Comparison of ENCODE assay signal across 1 cellular context in the genomic region with DNA sequence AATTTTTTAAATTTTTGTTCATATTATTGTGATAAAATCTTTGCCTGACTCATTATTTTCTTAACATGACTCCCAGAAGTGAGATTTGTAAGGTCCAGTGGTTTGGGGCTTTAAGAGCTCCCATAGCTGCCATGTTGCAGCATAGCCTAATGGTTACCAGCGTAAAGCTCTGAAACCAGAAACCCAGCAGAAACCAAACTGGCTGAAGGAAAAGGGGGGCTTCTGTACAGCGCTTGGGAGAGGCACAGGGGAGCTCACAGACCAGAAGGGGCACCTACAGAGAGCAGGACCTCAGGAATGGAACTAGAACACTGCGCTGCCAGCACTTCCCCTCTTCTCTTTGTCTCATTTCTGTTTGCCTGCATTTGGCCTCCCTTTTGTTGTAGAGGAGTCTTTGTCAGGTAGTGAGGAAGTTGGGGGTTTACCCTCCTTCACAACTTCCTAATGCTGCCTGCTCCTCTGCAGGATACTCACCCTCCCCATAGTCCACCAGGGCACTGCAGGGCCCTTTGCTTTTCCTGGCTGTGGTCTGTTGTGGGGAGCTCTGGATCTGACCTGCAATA.
TF ChIP-seq lines count a peak whose summit lies in the region.

No MANE protein-coding gene starts in this region.

TF ChIP-seq in GM23338, 12 proteins besides CTCF, POLR2A, EP300 and RAD21:
- TF ChIP-seq EZH2 (IDR thresholded peaks at IDR 0.05; ENCODE audit: low read depth, unreplicated experiment) (no peak), STAT1 (IDR thresholded peaks at IDR 0.05; ENCODE audit: unreplicated experiment) (no peak), EZH2phosphoT487 (IDR thresholded peaks at IDR 0.05; ENCODE audit: unreplicated experiment) (no peak), POLR2AphosphoS5 (IDR thresholded peaks at IDR 0.05; ENCODE audit: low read depth) (no peak), JUNB (IDR thresholded peaks at IDR 0.05; ENCODE audit: unreplicated experiment) (no peak), CREB1 (CRISPR knock-in tag; IDR thresholded peaks at IDR 0.05; ENCODE audit: low read depth) (no peak), ZNF114 (CRISPR knock-in tag; IDR thresholded peaks at IDR 0.05) (no peak), NANOG (IDR thresholded peaks at IDR 0.05; ENCODE audit: borderline replicate concordance) (no peak)
- TF ChIP-seq, protein P1, sequence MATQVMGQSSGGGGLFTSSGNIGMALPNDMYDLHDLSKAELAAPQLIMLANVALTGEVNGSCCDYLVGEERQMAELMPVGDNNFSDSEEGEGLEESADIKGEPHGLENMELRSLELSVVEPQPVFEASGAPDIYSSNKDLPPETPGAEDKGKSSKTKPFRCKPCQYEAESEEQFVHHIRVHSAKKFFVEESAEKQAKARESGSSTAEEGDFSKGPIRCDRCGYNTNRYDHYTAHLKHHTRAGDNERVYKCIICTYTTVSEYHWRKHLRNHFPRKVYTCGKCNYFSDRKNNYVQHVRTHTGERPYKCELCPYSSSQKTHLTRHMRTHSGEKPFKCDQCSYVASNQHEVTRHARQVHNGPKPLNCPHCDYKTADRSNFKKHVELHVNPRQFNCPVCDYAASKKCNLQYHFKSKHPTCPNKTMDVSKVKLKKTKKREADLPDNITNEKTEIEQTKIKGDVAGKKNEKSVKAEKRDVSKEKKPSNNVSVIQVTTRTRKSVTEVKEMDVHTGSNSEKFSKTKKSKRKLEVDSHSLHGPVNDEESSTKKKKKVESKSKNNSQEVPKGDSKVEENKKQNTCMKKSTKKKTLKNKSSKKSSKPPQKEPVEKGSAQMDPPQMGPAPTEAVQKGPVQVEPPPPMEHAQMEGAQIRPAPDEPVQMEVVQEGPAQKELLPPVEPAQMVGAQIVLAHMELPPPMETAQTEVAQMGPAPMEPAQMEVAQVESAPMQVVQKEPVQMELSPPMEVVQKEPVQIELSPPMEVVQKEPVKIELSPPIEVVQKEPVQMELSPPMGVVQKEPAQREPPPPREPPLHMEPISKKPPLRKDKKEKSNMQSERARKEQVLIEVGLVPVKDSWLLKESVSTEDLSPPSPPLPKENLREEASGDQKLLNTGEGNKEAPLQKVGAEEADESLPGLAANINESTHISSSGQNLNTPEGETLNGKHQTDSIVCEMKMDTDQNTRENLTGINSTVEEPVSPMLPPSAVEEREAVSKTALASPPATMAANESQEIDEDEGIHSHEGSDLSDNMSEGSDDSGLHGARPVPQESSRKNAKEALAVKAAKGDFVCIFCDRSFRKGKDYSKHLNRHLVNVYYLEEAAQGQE (IDR thresholded peaks at IDR 0.05; ENCODE audit: unreplicated experiment), result no peak
- TF ChIP-seq, protein P2, sequence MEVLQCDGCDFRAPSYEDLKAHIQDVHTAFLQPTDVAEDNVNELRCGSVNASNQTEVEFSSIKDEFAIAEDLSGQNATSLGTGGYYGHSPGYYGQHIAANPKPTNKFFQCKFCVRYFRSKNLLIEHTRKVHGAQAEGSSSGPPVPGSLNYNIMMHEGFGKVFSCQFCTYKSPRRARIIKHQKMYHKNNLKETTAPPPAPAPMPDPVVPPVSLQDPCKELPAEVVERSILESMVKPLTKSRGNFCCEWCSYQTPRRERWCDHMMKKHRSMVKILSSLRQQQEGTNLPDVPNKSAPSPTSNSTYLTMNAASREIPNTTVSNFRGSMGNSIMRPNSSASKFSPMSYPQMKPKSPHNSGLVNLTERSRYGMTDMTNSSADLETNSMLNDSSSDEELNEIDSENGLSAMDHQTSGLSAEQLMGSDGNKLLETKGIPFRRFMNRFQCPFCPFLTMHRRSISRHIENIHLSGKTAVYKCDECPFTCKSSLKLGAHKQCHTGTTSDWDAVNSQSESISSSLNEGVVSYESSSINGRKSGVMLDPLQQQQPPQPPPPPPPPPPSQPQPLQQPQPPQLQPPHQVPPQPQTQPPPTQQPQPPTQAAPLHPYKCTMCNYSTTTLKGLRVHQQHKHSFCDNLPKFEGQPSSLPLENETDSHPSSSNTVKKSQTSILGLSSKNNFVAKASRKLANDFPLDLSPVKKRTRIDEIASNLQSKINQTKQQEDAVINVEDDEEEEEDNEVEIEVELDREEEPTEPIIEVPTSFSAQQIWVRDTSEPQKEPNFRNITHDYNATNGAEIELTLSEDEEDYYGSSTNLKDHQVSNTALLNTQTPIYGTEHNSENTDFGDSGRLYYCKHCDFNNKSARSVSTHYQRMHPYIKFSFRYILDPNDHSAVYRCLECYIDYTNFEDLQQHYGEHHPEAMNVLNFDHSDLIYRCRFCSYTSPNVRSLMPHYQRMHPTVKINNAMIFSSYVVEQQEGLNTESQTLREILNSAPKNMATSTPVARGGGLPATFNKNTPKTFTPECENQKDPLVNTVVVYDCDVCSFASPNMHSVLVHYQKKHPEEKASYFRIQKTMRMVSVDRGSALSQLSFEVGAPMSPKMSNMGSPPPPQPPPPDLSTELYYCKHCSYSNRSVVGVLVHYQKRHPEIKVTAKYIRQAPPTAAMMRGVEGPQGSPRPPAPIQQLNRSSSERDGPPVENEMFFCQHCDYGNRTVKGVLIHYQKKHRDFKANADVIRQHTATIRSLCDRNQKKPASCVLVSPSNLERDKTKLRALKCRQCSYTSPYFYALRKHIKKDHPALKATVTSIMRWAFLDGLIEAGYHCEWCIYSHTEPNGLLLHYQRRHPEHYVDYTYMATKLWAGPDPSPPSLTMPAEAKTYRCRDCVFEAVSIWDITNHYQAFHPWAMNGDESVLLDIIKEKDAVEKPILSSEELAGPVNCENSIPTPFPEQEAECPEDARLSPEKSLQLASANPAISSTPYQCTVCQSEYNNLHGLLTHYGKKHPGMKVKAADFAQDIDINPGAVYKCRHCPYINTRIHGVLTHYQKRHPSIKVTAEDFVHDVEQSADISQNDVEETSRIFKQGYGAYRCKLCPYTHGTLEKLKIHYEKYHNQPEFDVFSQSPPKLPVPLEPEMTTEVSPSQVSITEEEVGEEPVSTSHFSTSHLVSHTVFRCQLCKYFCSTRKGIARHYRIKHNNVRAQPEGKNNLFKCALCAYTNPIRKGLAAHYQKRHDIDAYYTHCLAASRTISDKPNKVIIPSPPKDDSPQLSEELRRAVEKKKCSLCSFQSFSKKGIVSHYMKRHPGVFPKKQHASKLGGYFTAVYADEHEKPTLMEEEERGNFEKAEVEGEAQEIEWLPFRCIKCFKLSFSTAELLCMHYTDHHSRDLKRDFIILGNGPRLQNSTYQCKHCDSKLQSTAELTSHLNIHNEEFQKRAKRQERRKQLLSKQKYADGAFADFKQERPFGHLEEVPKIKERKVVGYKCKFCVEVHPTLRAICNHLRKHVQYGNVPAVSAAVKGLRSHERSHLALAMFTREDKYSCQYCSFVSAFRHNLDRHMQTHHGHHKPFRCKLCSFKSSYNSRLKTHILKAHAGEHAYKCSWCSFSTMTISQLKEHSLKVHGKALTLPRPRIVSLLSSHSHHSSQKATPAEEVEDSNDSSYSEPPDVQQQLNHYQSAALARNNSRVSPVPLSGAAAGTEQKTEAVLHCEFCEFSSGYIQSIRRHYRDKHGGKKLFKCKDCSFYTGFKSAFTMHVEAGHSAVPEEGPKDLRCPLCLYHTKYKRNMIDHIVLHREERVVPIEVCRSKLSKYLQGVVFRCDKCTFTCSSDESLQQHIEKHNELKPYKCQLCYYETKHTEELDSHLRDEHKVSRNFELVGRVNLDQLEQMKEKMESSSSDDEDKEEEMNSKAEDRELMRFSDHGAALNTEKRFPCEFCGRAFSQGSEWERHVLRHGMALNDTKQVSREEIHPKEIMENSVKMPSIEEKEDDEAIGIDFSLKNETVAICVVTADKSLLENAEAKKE (CRISPR knock-in tag; IDR thresholded peaks at IDR 0.05), result no peak
